8 cellular contexts compared by ENCODE assay signal in the genomic region with DNA sequence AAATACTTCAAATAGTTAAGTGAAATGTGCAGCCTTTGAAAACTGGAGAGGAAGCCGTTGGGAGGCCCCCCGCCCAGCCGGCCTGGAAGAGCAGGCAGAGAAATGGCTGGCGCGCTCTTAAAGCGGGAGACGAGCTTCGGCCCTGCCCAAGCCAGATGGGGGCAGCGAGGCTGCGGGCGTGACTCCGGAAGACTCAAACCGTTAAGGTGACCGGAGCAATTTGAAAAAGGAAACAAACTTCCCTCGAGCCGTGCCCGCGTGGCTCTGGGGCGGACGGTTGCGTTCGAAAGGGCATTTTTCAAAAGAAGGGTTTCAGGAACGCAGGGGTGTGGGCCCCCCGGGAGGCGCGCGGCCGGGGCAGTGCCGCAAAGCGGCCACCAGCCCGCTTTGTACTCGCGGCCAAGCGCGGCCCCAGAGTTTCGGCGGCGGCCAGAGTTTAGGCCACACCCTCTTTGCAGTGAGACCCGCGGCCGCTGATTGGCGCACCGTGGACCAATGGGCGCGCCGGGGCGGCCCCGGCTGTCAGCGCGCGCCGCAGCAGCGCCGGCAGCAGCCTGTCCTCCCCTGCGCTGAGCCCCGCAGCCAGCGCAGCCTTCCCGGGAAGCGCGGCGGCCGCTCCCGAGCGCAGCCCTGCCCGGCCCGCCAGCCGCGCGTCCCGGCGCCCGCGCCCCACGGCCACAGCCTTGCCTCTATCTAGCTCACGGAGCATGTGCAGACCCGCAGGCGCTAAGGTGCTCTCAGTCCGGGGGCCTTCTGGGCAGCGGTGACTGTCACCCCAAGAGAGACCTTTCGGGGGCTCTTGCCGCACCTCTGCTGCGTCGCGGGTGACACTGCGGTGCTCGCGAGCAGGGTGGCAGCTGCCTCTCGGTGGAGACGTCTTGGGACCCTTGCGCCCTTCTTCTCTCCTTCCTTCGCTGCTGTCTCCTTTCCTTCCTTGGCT. TPM values are rescaled to one million over a fixed set of nuclear protein-coding genes. Genes with fewer than 3 reads are reported as not detected.
DNase-seq lines count a peak whose midpoint lies in the region; ATAC-seq and TF ChIP-seq lines count a peak whose summit lies in the region.

A gene with protein sequence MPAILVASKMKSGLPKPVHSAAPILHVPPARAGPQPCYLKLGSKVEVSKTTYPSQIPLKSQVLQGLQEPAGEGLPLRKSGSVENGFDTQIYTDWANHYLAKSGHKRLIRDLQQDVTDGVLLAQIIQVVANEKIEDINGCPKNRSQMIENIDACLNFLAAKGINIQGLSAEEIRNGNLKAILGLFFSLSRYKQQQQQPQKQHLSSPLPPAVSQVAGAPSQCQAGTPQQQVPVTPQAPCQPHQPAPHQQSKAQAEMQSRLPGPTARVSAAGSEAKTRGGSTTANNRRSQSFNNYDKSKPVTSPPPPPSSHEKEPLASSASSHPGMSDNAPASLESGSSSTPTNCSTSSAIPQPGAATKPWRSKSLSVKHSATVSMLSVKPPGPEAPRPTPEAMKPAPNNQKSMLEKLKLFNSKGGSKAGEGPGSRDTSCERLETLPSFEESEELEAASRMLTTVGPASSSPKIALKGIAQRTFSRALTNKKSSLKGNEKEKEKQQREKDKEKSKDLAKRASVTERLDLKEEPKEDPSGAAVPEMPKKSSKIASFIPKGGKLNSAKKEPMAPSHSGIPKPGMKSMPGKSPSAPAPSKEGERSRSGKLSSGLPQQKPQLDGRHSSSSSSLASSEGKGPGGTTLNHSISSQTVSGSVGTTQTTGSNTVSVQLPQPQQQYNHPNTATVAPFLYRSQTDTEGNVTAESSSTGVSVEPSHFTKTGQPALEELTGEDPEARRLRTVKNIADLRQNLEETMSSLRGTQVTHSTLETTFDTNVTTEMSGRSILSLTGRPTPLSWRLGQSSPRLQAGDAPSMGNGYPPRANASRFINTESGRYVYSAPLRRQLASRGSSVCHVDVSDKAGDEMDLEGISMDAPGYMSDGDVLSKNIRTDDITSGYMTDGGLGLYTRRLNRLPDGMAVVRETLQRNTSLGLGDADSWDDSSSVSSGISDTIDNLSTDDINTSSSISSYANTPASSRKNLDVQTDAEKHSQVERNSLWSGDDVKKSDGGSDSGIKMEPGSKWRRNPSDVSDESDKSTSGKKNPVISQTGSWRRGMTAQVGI (N-terminal part only) (plus strand): TSS at position 557 of the 940 bp plus-strand sequence. CDS start 859 bp downstream, outside the sequence.

- CTCF ChIA-PET in Calu3 (lab: Charles Lee), result interaction anchor here (0.5 to 1.0 kb wide), 4 partner anchors 77 to 453 kb away, joined by 3 to 5 read pairs (median 4); no protein-coding TSS in a partner anchor

- no peaks in the 10 kb centered on the region for H3K36me3 ChIP-seq in HUES48 (ENCODE audit: control insufficient read depth, insufficient read depth, low read length)
- H3K36me3 ChIP-seq in OCI-LY3 (replicated peaks; ENCODE audit: low read depth, low read length), result no peaks in the 10 kb centered on the region
- H3K36me3 ChIP-seq in esophagus muscularis mucosa, result no peaks in the 10 kb centered on the region
- no peaks in the 10 kb centered on the region for H3K36me3 ChIP-seq in muscle layer of colon (ENCODE audit: insufficient read depth, low read length)

- TF ChIP-seq CTCF in Calu3 (IDR thresholded peaks at IDR 0.05; ENCODE audit: unreplicated experiment) (no peak), OCI-LY3 (IDR thresholded peaks at IDR 0.05; ENCODE audit: low read depth, low read length) (no peak), esophagus muscularis mucosa (IDR thresholded peaks at IDR 0.05) (peak in 2 of 3 experiments; percentile 5 to 16)

- TF ChIP-seq POLR2A in esophagus muscularis mucosa (IDR thresholded peaks at IDR 0.05; ENCODE audit: low read depth), result peak; percentile 88

- no peaks in the 10 kb centered on the region for H3K9me3 ChIP-seq in HUES48 (ENCODE audit: control insufficient read depth, insufficient read depth, low read length)
- H3K9me3 ChIP-seq in OCI-LY3 (ENCODE audit: insufficient read depth, low read length), result no peaks in the 10 kb centered on the region
- no peaks in the 10 kb centered on the region for H3K9me3 ChIP-seq in esophagus muscularis mucosa
- no peaks in the 10 kb centered on the region for H3K9me3 ChIP-seq in muscle layer of colon (ENCODE audit: low read length)

- H3K27me3 ChIP-seq in HUES48 (ENCODE audit: control insufficient read depth, insufficient read depth, low read length), result peaks cover 59% of the 10 kb centered on the region
- H3K27me3 ChIP-seq in OCI-LY3 (ENCODE audit: low read depth, low read length), result peaks cover 24% of the 10 kb centered on the region; the same call in 1 of the 2 replicates
- H3K27me3 ChIP-seq in esophagus muscularis mucosa, result no peaks in the 10 kb centered on the region
- H3K27me3 ChIP-seq in muscle layer of colon (ENCODE audit: control insufficient read depth in 1 of 2, insufficient read depth in 2 of 2, low read length in 2 of 2), result peaks cover 0 to 9% of the 10 kb centered on the region in 2 donors

- H2AFZ ChIP-seq in OCI-LY3 (ENCODE audit: low read depth, low read length), result peak within 1 kb of the TSS; percentile 72

- no peaks in the 10 kb centered on the region for H4K20me1 ChIP-seq in OCI-LY3 (ENCODE audit: insufficient read depth, low read length)

- TF ChIP-seq EP300 in esophagus muscularis mucosa (IDR thresholded peaks at IDR 0.05), result no peak

- H3K36me3 Mint-ChIP-seq in Calu3 (ENCODE audit: insufficient read depth, unreplicated experiment), result peaks cover 34% of the 10 kb centered on the region
- H3K36me3 Mint-ChIP-seq in activated T-cell treated with anti-CD3 and anti-CD28 coated beads, Interleukin-2, amount 50 U/mL, for 72 hours (ENCODE audit: insufficient read depth in 2 of 2), result no peaks in the 10 kb centered on the region

- H3K27ac Mint-ChIP-seq in Calu3 (ENCODE audit: unreplicated experiment), result peak within 1 kb of the TSS; percentile 85
- H3K27ac Mint-ChIP-seq in activated T-cell treated with anti-CD3 and anti-CD28 coated beads, Interleukin-2, amount 50 U/mL, for 72 hours, result peak within 1 kb of the TSS; percentile 88

- no peaks in the 10 kb centered on the region for H3K27me3 Mint-ChIP-seq in Calu3 (ENCODE audit: unreplicated experiment)
- H3K27me3 Mint-ChIP-seq in activated T-cell treated with anti-CD3 and anti-CD28 coated beads, Interleukin-2, amount 50 U/mL, for 72 hours (ENCODE audit: low read depth), result peaks cover 55% of the 10 kb centered on the region

- H3K9ac ChIP-seq in HUES48 (ENCODE audit: low read depth, low read length) (peak within 1 kb of the TSS; percentile 91), OCI-LY3 (ENCODE audit: low read length) (peak within 1 kb of the TSS; percentile 70), muscle layer of colon (ENCODE audit: low read length) (peak within 1 kb of the TSS; percentile 81)

- peak; percentile 92 for DNase-seq in Calu3
- peak; percentile 84 to 87 for DNase-seq in activated T-cell treated with anti-CD3 and anti-CD28 coated beads, Interleukin-2, amount 50 U/mL, for 72 hours
- peak; percentile 96 for DNase-seq in esophagus muscularis mucosa (ENCODE audit: extremely low spot score)
- peak; percentile 80 for DNase-seq in stimulated activated CD8-positive, alpha-beta memory T cell treated with anti-CD3 and anti-CD28 coated beads, Interleukin-4, amount 100 ng/mL, for 48 hours

- H3K27ac ChIP-seq in HUES48 (ENCODE audit: low read depth, low read length) (peak within 1 kb of the TSS; percentile 90), OCI-LY3 (ENCODE audit: low read length) (no peak within 1 kb of the TSS), esophagus muscularis mucosa (replicated peaks in 1 of 4) (peak within 1 kb of the TSS; percentile 92 to 97 (median 96)), muscle layer of colon (ENCODE audit: low read depth, low read length) (peak within 1 kb of the TSS; percentile 96)

- H3K4me3 ChIP-seq in HUES48 (ENCODE audit: low read depth, low read length) (peak within 1 kb of the TSS; percentile 72), OCI-LY3 (ENCODE audit: low read length) (peak within 1 kb of the TSS; percentile 75), esophagus muscularis mucosa (peak within 1 kb of the TSS; percentile 76 to 88 (median 79)), muscle layer of colon (ENCODE audit: low read depth in 1 of 2, low read length in 2 of 2) (peak within 1 kb of the TSS; percentile 86 to 90)

- peak; percentile 98 for ATAC-seq in GM21447 (IDR thresholded peaks at IDR 0.05; ENCODE audit: unreplicated experiment)
- ATAC-seq in activated T-cell treated with anti-CD3 and anti-CD28 coated beads, Interleukin-2, amount 50 U/mL, for 72 hours (replicated peaks in 1 of 2), result peak; percentile 97 to 98

- H3K4me1 ChIP-seq in HUES48 (ENCODE audit: control insufficient read depth, insufficient read depth, low read length) (peaks cover 17% of the 10 kb centered on the region), OCI-LY3 (ENCODE audit: low read length) (peaks cover 6% of the 10 kb centered on the region; the same call in 1 of the 2 replicates), esophagus muscularis mucosa (peaks cover 38 to 68% (median 60%) of the 10 kb centered on the region in 4 donors), muscle layer of colon (ENCODE audit: insufficient read depth, low read length) (peaks cover 40% of the 10 kb centered on the region)

- H3K4me2 ChIP-seq in OCI-LY3 (ENCODE audit: low read length), result peak within 1 kb of the TSS; percentile 98

- H3K4me3 Mint-ChIP-seq in Calu3 (ENCODE audit: low read depth, unreplicated experiment), result peak within 1 kb of the TSS; percentile 88
- H3K4me3 Mint-ChIP-seq in activated T-cell treated with anti-CD3 and anti-CD28 coated beads, Interleukin-2, amount 50 U/mL, for 72 hours, result peak within 1 kb of the TSS; percentile 91 to 99

- under 1% methylated on average over 23 of the region's 91 CpGs for WGBS in esophagus muscularis mucosa

- no peaks in the 10 kb centered on the region for H3K79me2 ChIP-seq in OCI-LY3 (ENCODE audit: low read length)

- intact Hi-C loops in Calu3 (cut with micrococcal nuclease; ENCODE audit: unreplicated experiment), result no loop called here
- intact Hi-C loops in esophagus muscularis mucosa (cut with DNase I), result loop anchor here (5.0 kb wide), 1 partner anchor 35 kb away; no protein-coding TSS in a partner anchor

- no peaks in the 10 kb centered on the region for H3K9me3 Mint-ChIP-seq in Calu3 (ENCODE audit: low read depth, unreplicated experiment)
- no peaks in the 10 kb centered on the region for H3K9me3 Mint-ChIP-seq in activated T-cell treated with anti-CD3 and anti-CD28 coated beads, Interleukin-2, amount 50 U/mL, for 72 hours

- H3K4me1 Mint-ChIP-seq in Calu3 (ENCODE audit: low read depth, unreplicated experiment), result peaks cover 36% of the 10 kb centered on the region
- peaks cover 19% of the 10 kb centered on the region for H3K4me1 Mint-ChIP-seq in activated T-cell treated with anti-CD3 and anti-CD28 coated beads, Interleukin-2, amount 50 U/mL, for 72 hours (ENCODE audit: low read depth)

- BruUV-seq in Calu3 (replicated peaks; lab: Mats Ljungman, UMichigan), result TSS peak; percentile 85

RNA-seq across cellular contexts. Expression of the gene that starts here (rescaled TPM):
- total RNA-seq in Calu3 (2022) (17.3 and 21.4 TPM in 2 replicates), esophagus muscularis mucosa (10 to 100 TPM; 21.9 to 57.0 (median 37.5) TPM)
- 1 to 10 TPM; 1.8 to 2.0 TPM for total RNA-seq in activated T-cell treated with anti-CD3 and anti-CD28 coated beads, Interleukin-2, amount 50 U/mL, for 72 hours

Comparison
In these comparisons a context has a peak if more than half of its experiments do, and no peak if none do; other contexts are left out.
1. CTCF ChIP-seq: peak in esophagus muscularis mucosa (2 of 3); none in Calu3 (single experiment) and OCI-LY3 (single experiment).
2. Peak in every context shown above with its lines, with median percentiles within 50 percentile points of each other: DNase-seq, H3K4me3 ChIP-seq and H3K9ac ChIP-seq.